ENCODE assay signal across 25 cellular contexts in genomic region chr4:83510442-83510841, GRCh38.
"Had no signal": no experiment of that assay in that cellular context is flagged by ENCODE, and none has a peak within 500 bp of the region (broad histone marks: within the 10 kb centered on the region; RNA-seq: fewer than 3 reads in every experiment).

No MANE protein-coding gene starts in this region.

- H2AFZ ChIP-seq: PC-9 had no signal

- H3K9me3 Mint-ChIP-seq: activated CD4-positive, alpha-beta T cell treated with anti-CD3 and anti-CD28 coated beads, Interleukin-2, amount 10 ng/mL, durations not matched to agents 24 days and 14 days; activated naive CD4-positive, alpha-beta T cell treated with anti-CD3 and anti-CD28 coated beads for 36 hours; brain; T-helper 1 cell treated with Interleukin-12 subunit alpha and Interleukin-12 subunit beta and Interleukin-4 antibody, amounts not matched to agents 30 μg/mL and 1 μg/mL, for 36 hours had no signal

- H3K4me3 ChIP-seq: cardiac muscle cell, PC-9 had no signal

- DNase-seq: activated CD4-positive, alpha-beta T cell treated with anti-CD3 and anti-CD28 coated beads, Interleukin-2, amount 10 ng/mL, durations not matched to agents 24 days and 14 days; activated CD4-positive, alpha-beta T cell treated with anti-CD3 and anti-CD28 coated beads, Interleukin-2, amount 50 U/mL, for 48 hours; activated CD4-positive, CD25-positive, alpha-beta regulatory T cell treated with anti-CD3 and anti-CD28 coated beads, Interleukin-2, amount 50 U/mL, for 72 hours; activated gamma-delta T cell; activated naive CD4-positive, alpha-beta T cell treated with anti-CD3 and anti-CD28 coated beads for 36 hours; activated T-cell treated with anti-CD3 and anti-CD28 coated beads for 4 hours; activated T-cell treated with anti-CD3 and anti-CD28 coated beads, Interleukin-2, amount 50 U/mL, for 48 hours; amygdala; Kasumi-1; NCI-H1048; NCI-H146; NCI-H187 treated with DMSO at 0.1 percent for 48 hours; NCI-H2081 treated with DMSO at 0.1 percent for 48 hours; NCI-H2171 treated with DMSO at 0.1 percent for 48 hours; NCI-H345; NCI-H510A treated with DMSO at 0.1 percent for 48 hours; NCI-H69; PC-9; SHP77 treated with DMSO at 0.1 percent for 48 hours had no signal

- H3K27ac Mint-ChIP-seq: activated CD4-positive, alpha-beta T cell treated with anti-CD3 and anti-CD28 coated beads, Interleukin-2, amount 10 ng/mL, durations not matched to agents 24 days and 14 days; activated naive CD4-positive, alpha-beta T cell treated with anti-CD3 and anti-CD28 coated beads for 36 hours; activated naive CD8-positive, alpha-beta T cell; brain; T-helper 1 cell treated with Interleukin-12 subunit alpha and Interleukin-12 subunit beta and Interleukin-4 antibody, amounts not matched to agents 30 μg/mL and 1 μg/mL, for 36 hours; WTC11 had no signal

- H3K36me3 ChIP-seq: cardiac muscle cell had no signal

- H3K4me3 Mint-ChIP-seq: activated CD4-positive, alpha-beta T cell treated with anti-CD3 and anti-CD28 coated beads, Interleukin-2, amount 10 ng/mL, durations not matched to agents 24 days and 14 days; activated naive CD4-positive, alpha-beta T cell treated with anti-CD3 and anti-CD28 coated beads for 36 hours; activated naive CD8-positive, alpha-beta T cell; activated T-helper 17 cell treated with anti-CD3 and anti-CD28 coated beads, Interleukin-2, amount 50 U/mL, for 72 hours; brain; T-helper 1 cell treated with Interleukin-12 subunit alpha and Interleukin-12 subunit beta and Interleukin-4 antibody, amounts not matched to agents 30 μg/mL and 1 μg/mL, for 36 hours; WTC11 had no signal

- H3K27me3 ChIP-seq: cardiac muscle cell had no signal

- H3K27me3 Mint-ChIP-seq: activated naive CD8-positive, alpha-beta T cell had no signal

- ATAC-seq: activated T-helper 17 cell treated with anti-CD3 and anti-CD28 coated beads, Interleukin-2, amount 50 U/mL, for 72 hours; WTC11 had no signal

- H3K36me3 Mint-ChIP-seq: activated naive CD8-positive, alpha-beta T cell; brain; WTC11 had no signal

- H3K4me1 Mint-ChIP-seq: brain, WTC11 had no signal

- H3K4me2 ChIP-seq: PC-9 had no signal

- H3K27ac ChIP-seq: cardiac muscle cell, PC-9 had no signal
